ENCODE assay signal across 1 cellular context in the genomic region with DNA sequence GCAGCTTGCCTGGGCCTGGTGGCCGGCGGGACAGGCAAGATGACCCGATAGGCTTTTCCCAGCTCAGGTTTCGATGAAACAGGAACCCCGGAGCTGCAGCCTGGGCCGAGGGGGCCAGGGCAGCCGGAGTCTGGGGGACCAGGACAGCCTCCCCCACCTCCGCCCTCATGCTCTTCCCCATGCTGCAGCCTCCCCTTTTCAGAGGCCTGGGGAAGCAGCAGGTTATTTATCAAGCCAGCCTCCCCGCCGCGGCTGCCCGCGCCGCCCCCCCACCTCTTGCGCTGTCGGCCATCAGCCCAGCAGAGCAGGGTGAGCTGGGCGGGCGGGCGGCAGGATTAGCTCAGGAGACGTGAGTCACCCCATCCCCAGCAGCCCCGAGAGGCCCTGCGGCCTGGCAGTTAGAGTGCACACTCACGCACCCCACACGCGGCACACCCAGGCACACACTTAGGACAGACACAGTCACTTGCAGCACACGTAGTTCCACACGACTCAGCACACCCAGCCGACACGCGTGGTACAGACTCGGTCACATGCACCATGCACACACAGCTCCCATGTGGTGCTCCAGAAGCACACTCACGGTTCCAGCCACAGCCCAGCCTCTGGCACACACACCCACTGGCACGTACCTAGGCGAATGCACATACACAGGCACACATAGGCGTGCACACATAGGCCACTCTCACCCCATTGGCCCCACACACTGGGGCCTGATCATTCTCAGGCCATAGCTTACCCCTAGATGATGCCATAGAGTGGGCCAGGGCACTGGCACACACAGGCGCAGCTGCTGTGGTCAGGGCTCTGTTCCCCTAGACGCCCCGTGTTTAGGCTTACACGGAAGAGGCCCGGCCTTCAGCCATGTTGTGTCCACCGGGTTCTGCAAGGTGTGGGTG.
A peak's percentile ranks its signal among the peaks of the same experiment; 100 is the strongest.
TF ChIP-seq lines count a peak whose summit lies in the region.

No MANE protein-coding gene starts in this region.

TF ChIP-seq in GM12878, 131 proteins besides CTCF, POLR2A, EP300 and RAD21 (continued from another document and continues in another):
- peak in 1 of 2 experiments; percentile 29; a peak in 1 of 3 replicates for TF ChIP-seq EGR1 (IDR thresholded peaks at IDR 0.05; ENCODE audit: borderline replicate concordance in 1 of 2, low read depth in 2 of 2, low read length in 2 of 2)
- no peak for TF ChIP-seq CBX5 (IDR thresholded peaks at IDR 0.05; ENCODE audit: low read depth)
- TF ChIP-seq ZNF207 (IDR thresholded peaks at IDR 0.05; ENCODE audit: borderline replicate concordance) = no peak
- peak; percentile 31; the same call in 1 of the 2 replicates for TF ChIP-seq MTA2 (IDR thresholded peaks at IDR 0.05; ENCODE audit: low read depth)
- no peak for TF ChIP-seq BCL11A (IDR thresholded peaks at IDR 0.05; ENCODE audit: low read depth, low read length)
- TF ChIP-seq WRNIP1 (IDR thresholded peaks at IDR 0.05; ENCODE audit: borderline replicate concordance, low read depth, low read length) = peak; percentile 27; the same call in 1 of the 2 replicates
- TF ChIP-seq POLR2AphosphoS5 (IDR thresholded peaks at IDR 0.05; ENCODE audit: low read length) = no peak; the same call in 1 of the 2 replicates
- no peak for TF ChIP-seq SIN3A (IDR thresholded peaks at IDR 0.05; ENCODE audit: low read depth, low read length)
- TF ChIP-seq SUZ12 (IDR thresholded peaks at IDR 0.05; ENCODE audit: unreplicated experiment) = no peak
- TF ChIP-seq SP1 (IDR thresholded peaks at IDR 0.05; ENCODE audit: low read depth, low read length) = no peak
- TF ChIP-seq CHD1 (IDR thresholded peaks at IDR 0.05; ENCODE audit: low read depth, low read length) = no peak
- peak; percentile 22; the same call in 1 of the 2 replicates for TF ChIP-seq TCF12 (IDR thresholded peaks at IDR 0.05; ENCODE audit: low read depth, low read length)
- peak; percentile 99 for TF ChIP-seq HDGF (IDR thresholded peaks at IDR 0.05)
- no peak for TF ChIP-seq GABPA (IDR thresholded peaks at IDR 0.05; ENCODE audit: low read depth)
- TF ChIP-seq, protein P1, sequence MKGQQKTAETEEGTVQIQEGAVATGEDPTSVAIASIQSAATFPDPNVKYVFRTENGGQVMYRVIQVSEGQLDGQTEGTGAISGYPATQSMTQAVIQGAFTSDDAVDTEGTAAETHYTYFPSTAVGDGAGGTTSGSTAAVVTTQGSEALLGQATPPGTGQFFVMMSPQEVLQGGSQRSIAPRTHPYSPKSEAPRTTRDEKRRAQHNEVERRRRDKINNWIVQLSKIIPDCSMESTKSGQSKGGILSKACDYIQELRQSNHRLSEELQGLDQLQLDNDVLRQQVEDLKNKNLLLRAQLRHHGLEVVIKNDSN (IDR thresholded peaks at IDR 0.05; ENCODE audit: borderline replicate concordance, extremely low read length, insufficient read depth, low read depth, low read length) = no peak
- peak; percentile 59 for TF ChIP-seq MYC (IDR thresholded peaks at IDR 0.05; ENCODE audit: insufficient read depth, insufficient read length, insufficient replicate concordance, low read length, severe bottlenecking)
- TF ChIP-seq, protein P2, sequence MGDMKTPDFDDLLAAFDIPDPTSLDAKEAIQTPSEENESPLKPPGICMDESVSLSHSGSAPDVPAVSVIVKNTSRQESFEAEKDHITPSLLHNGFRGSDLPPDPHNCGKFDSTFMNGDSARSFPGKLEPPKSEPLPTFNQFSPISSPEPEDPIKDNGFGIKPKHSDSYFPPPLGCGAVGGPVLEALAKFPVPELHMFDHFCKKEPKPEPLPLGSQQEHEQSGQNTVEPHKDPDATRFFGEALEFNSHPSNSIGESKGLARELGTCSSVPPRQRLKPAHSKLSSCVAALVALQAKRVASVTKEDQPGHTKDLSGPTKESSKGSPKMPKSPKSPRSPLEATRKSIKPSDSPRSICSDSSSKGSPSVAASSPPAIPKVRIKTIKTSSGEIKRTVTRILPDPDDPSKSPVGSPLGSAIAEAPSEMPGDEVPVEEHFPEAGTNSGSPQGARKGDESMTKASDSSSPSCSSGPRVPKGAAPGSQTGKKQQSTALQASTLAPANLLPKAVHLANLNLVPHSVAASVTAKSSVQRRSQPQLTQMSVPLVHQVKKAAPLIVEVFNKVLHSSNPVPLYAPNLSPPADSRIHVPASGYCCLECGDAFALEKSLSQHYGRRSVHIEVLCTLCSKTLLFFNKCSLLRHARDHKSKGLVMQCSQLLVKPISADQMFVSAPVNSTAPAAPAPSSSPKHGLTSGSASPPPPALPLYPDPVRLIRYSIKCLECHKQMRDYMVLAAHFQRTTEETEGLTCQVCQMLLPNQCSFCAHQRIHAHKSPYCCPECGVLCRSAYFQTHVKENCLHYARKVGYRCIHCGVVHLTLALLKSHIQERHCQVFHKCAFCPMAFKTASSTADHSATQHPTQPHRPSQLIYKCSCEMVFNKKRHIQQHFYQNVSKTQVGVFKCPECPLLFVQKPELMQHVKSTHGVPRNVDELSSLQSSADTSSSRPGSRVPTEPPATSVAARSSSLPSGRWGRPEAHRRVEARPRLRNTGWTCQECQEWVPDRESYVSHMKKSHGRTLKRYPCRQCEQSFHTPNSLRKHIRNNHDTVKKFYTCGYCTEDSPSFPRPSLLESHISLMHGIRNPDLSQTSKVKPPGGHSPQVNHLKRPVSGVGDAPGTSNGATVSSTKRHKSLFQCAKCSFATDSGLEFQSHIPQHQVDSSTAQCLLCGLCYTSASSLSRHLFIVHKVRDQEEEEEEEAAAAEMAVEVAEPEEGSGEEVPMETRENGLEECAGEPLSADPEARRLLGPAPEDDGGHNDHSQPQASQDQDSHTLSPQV (IDR thresholded peaks at IDR 0.05) = 0 out of 2 replicates have a peak, but pooled peaks have one; percentile 58
- TF ChIP-seq, protein P3, sequence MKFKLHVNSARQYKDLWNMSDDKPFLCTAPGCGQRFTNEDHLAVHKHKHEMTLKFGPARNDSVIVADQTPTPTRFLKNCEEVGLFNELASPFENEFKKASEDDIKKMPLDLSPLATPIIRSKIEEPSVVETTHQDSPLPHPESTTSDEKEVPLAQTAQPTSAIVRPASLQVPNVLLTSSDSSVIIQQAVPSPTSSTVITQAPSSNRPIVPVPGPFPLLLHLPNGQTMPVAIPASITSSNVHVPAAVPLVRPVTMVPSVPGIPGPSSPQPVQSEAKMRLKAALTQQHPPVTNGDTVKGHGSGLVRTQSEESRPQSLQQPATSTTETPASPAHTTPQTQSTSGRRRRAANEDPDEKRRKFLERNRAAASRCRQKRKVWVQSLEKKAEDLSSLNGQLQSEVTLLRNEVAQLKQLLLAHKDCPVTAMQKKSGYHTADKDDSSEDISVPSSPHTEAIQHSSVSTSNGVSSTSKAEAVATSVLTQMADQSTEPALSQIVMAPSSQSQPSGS (IDR thresholded peaks at IDR 0.05; ENCODE audit: low read length) = no peak
- no peak; the same call in 1 of the 2 replicates for TF ChIP-seq MXI1 (IDR thresholded peaks at IDR 0.05; ENCODE audit: low read depth, low read length)
- TF ChIP-seq, protein P4, sequence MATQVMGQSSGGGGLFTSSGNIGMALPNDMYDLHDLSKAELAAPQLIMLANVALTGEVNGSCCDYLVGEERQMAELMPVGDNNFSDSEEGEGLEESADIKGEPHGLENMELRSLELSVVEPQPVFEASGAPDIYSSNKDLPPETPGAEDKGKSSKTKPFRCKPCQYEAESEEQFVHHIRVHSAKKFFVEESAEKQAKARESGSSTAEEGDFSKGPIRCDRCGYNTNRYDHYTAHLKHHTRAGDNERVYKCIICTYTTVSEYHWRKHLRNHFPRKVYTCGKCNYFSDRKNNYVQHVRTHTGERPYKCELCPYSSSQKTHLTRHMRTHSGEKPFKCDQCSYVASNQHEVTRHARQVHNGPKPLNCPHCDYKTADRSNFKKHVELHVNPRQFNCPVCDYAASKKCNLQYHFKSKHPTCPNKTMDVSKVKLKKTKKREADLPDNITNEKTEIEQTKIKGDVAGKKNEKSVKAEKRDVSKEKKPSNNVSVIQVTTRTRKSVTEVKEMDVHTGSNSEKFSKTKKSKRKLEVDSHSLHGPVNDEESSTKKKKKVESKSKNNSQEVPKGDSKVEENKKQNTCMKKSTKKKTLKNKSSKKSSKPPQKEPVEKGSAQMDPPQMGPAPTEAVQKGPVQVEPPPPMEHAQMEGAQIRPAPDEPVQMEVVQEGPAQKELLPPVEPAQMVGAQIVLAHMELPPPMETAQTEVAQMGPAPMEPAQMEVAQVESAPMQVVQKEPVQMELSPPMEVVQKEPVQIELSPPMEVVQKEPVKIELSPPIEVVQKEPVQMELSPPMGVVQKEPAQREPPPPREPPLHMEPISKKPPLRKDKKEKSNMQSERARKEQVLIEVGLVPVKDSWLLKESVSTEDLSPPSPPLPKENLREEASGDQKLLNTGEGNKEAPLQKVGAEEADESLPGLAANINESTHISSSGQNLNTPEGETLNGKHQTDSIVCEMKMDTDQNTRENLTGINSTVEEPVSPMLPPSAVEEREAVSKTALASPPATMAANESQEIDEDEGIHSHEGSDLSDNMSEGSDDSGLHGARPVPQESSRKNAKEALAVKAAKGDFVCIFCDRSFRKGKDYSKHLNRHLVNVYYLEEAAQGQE (IDR thresholded peaks at IDR 0.05; ENCODE audit: low read depth, low read length) = no peak
- TF ChIP-seq, protein P5, sequence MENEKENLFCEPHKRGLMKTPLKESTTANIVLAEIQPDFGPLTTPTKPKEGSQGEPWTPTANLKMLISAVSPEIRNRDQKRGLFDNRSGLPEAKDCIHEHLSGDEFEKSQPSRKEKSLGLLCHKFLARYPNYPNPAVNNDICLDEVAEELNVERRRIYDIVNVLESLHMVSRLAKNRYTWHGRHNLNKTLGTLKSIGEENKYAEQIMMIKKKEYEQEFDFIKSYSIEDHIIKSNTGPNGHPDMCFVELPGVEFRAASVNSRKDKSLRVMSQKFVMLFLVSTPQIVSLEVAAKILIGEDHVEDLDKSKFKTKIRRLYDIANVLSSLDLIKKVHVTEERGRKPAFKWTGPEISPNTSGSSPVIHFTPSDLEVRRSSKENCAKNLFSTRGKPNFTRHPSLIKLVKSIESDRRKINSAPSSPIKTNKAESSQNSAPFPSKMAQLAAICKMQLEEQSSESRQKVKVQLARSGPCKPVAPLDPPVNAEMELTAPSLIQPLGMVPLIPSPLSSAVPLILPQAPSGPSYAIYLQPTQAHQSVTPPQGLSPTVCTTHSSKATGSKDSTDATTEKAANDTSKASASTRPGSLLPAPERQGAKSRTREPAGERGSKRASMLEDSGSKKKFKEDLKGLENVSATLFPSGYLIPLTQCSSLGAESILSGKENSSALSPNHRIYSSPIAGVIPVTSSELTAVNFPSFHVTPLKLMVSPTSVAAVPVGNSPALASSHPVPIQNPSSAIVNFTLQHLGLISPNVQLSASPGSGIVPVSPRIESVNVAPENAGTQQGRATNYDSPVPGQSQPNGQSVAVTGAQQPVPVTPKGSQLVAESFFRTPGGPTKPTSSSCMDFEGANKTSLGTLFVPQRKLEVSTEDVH (IDR thresholded peaks at IDR 0.05; ENCODE audit: low read depth, partially characterized antibody) = no peak
- no peak for TF ChIP-seq SMAD1 (IDR thresholded peaks at IDR 0.05; ENCODE audit: low read depth, partially characterized antibody)
- TF ChIP-seq SUPT20H (IDR thresholded peaks at IDR 0.05; ENCODE audit: borderline replicate concordance, control insufficient read depth, low read depth, low read length) = no peak
- TF ChIP-seq MYB (IDR thresholded peaks at IDR 0.05; ENCODE audit: borderline replicate concordance, low read depth, low read length) = no peak
- TF ChIP-seq RELA (IDR thresholded peaks at IDR 0.05; ENCODE audit: borderline replicate concordance, partially characterized antibody) = no peak
- no peak for TF ChIP-seq NFIC (IDR thresholded peaks at IDR 0.05; ENCODE audit: low read depth, low read length)
- TF ChIP-seq POU2F2 (IDR thresholded peaks at IDR 0.05; ENCODE audit: borderline replicate concordance, low read depth, low read length) = no peak
- peak; percentile 83 for TF ChIP-seq YY1 (IDR thresholded peaks at IDR 0.05; ENCODE audit: low read depth, low read length)
- no peak for TF ChIP-seq STAT1 (conservative IDR thresholded peaks at IDR 0.05)
- TF ChIP-seq CBX3 (IDR thresholded peaks at IDR 0.05; ENCODE audit: borderline replicate concordance, low read depth) = no peak
- TF ChIP-seq MEF2A (IDR thresholded peaks at IDR 0.05; ENCODE audit: insufficient read depth, low read depth, low read length) = no peak
- TF ChIP-seq ASH2L (IDR thresholded peaks at IDR 0.05; ENCODE audit: borderline replicate concordance, low read depth) = no peak
- TF ChIP-seq, protein P6, sequence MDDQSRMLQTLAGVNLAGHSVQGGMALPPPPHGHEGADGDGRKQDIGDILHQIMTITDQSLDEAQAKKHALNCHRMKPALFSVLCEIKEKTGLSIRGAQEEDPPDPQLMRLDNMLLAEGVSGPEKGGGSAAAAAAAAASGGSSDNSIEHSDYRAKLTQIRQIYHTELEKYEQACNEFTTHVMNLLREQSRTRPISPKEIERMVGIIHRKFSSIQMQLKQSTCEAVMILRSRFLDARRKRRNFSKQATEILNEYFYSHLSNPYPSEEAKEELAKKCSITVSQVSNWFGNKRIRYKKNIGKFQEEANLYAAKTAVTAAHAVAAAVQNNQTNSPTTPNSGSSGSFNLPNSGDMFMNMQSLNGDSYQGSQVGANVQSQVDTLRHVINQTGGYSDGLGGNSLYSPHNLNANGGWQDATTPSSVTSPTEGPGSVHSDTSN (IDR thresholded peaks at IDR 0.05; ENCODE audit: insufficient replicate concordance, low read depth, low read length) = no peak
- no peak for TF ChIP-seq TCF7 (IDR thresholded peaks at IDR 0.05; ENCODE audit: borderline replicate concordance)
- TF ChIP-seq SMC3 (IDR thresholded peaks at IDR 0.05; ENCODE audit: borderline replicate concordance, low read length) = no peak
- TF ChIP-seq SIX5 (IDR thresholded peaks at IDR 0.05; ENCODE audit: low read depth, low read length, severe bottlenecking) = no peak
- no peak for TF ChIP-seq ZSCAN29 (IDR thresholded peaks at IDR 0.05)
- no peak for TF ChIP-seq KDM1A (IDR thresholded peaks at IDR 0.05; ENCODE audit: borderline replicate concordance)
- no peak for TF ChIP-seq ZNF217 (IDR thresholded peaks at IDR 0.05)
- no peak for TF ChIP-seq ZZZ3 (IDR thresholded peaks at IDR 0.05; ENCODE audit: control insufficient read depth, insufficient read length, low read depth)
- TF ChIP-seq CHD2 (IDR thresholded peaks at IDR 0.05; ENCODE audit: borderline replicate concordance, low read depth, low read length) = no peak
- TF ChIP-seq PAX5 (IDR thresholded peaks at IDR 0.05; ENCODE audit: borderline replicate concordance, low read depth, low read length) = no peak; the same call in 1 of the 2 replicates
- no peak for TF ChIP-seq TCF3 (IDR thresholded peaks at IDR 0.05; ENCODE audit: borderline replicate concordance, insufficient read depth, low read depth, low read length)
- no peak for TF ChIP-seq BMI1 (IDR thresholded peaks at IDR 0.05; ENCODE audit: borderline replicate concordance)
- TF ChIP-seq MEF2B (IDR thresholded peaks at IDR 0.05; ENCODE audit: partially characterized antibody, poor library complexity, severe bottlenecking) = peak; percentile 39
- TF ChIP-seq RCOR1 (conservative IDR thresholded peaks at IDR 0.05; ENCODE audit: low read depth, low read length) = no peak
- TF ChIP-seq, protein P7, sequence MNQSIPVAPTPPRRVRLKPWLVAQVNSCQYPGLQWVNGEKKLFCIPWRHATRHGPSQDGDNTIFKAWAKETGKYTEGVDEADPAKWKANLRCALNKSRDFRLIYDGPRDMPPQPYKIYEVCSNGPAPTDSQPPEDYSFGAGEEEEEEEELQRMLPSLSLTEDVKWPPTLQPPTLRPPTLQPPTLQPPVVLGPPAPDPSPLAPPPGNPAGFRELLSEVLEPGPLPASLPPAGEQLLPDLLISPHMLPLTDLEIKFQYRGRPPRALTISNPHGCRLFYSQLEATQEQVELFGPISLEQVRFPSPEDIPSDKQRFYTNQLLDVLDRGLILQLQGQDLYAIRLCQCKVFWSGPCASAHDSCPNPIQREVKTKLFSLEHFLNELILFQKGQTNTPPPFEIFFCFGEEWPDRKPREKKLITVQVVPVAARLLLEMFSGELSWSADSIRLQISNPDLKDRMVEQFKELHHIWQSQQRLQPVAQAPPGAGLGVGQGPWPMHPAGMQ (IDR thresholded peaks at IDR 0.05; ENCODE audit: borderline replicate concordance) = no peak
